In the genomic region with DNA sequence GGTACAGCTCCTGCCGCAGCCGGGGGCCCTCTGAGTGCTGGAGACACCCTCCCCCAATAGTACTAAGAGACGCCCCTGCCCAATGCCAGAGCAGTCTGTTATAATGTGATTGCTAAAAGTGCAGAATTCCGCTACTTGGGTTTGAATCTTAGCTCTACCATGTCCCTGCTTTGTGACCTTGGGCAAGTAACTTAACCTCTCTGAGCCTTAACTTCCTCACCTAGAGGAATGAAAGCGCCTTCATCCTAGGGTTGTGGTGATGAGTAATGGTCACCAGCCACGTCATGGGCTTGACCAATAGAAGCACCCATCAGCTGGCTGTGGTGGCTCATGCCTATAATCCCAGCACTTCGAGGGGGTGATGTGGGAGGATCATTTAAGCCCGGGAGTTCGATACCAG, we compare ENCODE assay signal across 27 cellular contexts.
"Had no signal": no experiment of that assay in that cellular context is flagged by ENCODE, and none has a peak within 500 bp of the region (broad histone marks: within the 10 kb centered on the region; RNA-seq: fewer than 3 reads in every experiment).

No MANE protein-coding gene starts in this region.

- H3K4me1 ChIP-seq: pancreas, psoas muscle had no signal

- DNase-seq: activated CD4-positive, alpha-beta T cell treated with anti-CD3 and anti-CD28 coated beads for 1 hour; activated CD4-positive, alpha-beta T cell treated with anti-CD3 and anti-CD28 coated beads, Interleukin-2, amount 50 U/mL, for 4 hours; activated CD8-positive, alpha-beta memory T cell treated with anti-CD3 and anti-CD28 coated beads for 24 hours; activated CD8-positive, alpha-beta memory T cell treated with anti-CD3 and anti-CD28 coated beads, Interleukin-2, amount 50 U/mL, for 4 hours; activated naive CD4-positive, alpha-beta T cell treated with Interleukin-2 at 50 U/mL for 16 hours; activated naive CD8-positive, alpha-beta T cell treated with anti-CD3 and anti-CD28 coated beads for 36 hours; activated T-cell treated with anti-CD3 and anti-CD28 coated beads, Interleukin-2, amount 50 U/mL, for 24 hours; cerebellar nuclear complex; esophagus squamous epithelium; head of caudate nucleus; hypothalamus; left ventricle myocardium inferior; pancreas; psoas muscle; stimulated activated CD4-positive, alpha-beta T cell treated with anti-CD3 and anti-CD28 coated beads, Interleukin-4, amount 100 ng/mL, for 4 hours; substantia nigra; SW 1271; T-helper 2 cell; thyroid gland; upper lobe of right lung had no signal

- H3K9me3 Mint-ChIP-seq: activated naive CD8-positive, alpha-beta T cell treated with anti-CD3 and anti-CD28 coated beads for 36 hours; activated T-cell treated with anti-CD3 and anti-CD28 coated beads, Interleukin-2, amount 50 U/mL, for 24 hours; natural killer cell treated with Interleukin-12 subunit alpha and Interleukin-12 subunit beta and Interleukin-15 and Interleukin-18, amount 100 ng/mL, for 72 hours; stimulated activated naive CD8-positive, alpha-beta T cell treated with anti-CD3 and anti-CD28 coated beads, Interleukin-15, Interleukin-2, amounts not matched to agents 100 ng/mL and 50 ng/mL, for 24 hours had no signal

- ATAC-seq: gastroesophageal sphincter; natural killer cell treated with Interleukin-12 subunit alpha and Interleukin-12 subunit beta and Interleukin-15 and Interleukin-18, amount 100 ng/mL, for 72 hours; pancreas; psoas muscle; upper lobe of right lung had no signal

- H3K27ac Mint-ChIP-seq: activated naive CD8-positive, alpha-beta T cell treated with anti-CD3 and anti-CD28 coated beads for 36 hours; activated T-cell treated with anti-CD3 and anti-CD28 coated beads, Interleukin-2, amount 50 U/mL, for 24 hours; natural killer cell treated with Interleukin-12 subunit alpha and Interleukin-12 subunit beta and Interleukin-15 and Interleukin-18, amount 100 ng/mL, for 72 hours; stimulated activated naive CD8-positive, alpha-beta T cell treated with anti-CD3 and anti-CD28 coated beads, Interleukin-15, Interleukin-2, amounts not matched to agents 100 ng/mL and 50 ng/mL, for 24 hours had no signal

- H3K27me3 Mint-ChIP-seq: activated naive CD8-positive, alpha-beta T cell treated with anti-CD3 and anti-CD28 coated beads for 36 hours; activated T-cell treated with anti-CD3 and anti-CD28 coated beads, Interleukin-2, amount 50 U/mL, for 24 hours; natural killer cell treated with Interleukin-12 subunit alpha and Interleukin-12 subunit beta and Interleukin-15 and Interleukin-18, amount 100 ng/mL, for 72 hours; stimulated activated naive CD8-positive, alpha-beta T cell treated with anti-CD3 and anti-CD28 coated beads, Interleukin-15, Interleukin-2, amounts not matched to agents 100 ng/mL and 50 ng/mL, for 24 hours had no signal

- H3K9me3 ChIP-seq: esophagus squamous epithelium, gastroesophageal sphincter, left ventricle myocardium inferior, neutrophil, pancreas, psoas muscle, right atrium auricular region, thyroid gland, upper lobe of right lung had no signal

- H3K27me3 ChIP-seq: esophagus squamous epithelium, gastroesophageal sphincter, pancreas, right atrium auricular region, thyroid gland, upper lobe of right lung had no signal

- H3K4me3 ChIP-seq: coronary artery, esophagus squamous epithelium, gastroesophageal sphincter, left ventricle myocardium inferior, pancreas, psoas muscle, right atrium auricular region, thyroid gland, upper lobe of right lung had no signal

- H3K27ac ChIP-seq: coronary artery, esophagus squamous epithelium, gastroesophageal sphincter, left ventricle myocardium inferior, neutrophil, pancreas, psoas muscle, right atrium auricular region, thyroid gland, upper lobe of right lung, VCaP had no signal

- H3K36me3 Mint-ChIP-seq: natural killer cell treated with Interleukin-12 subunit alpha and Interleukin-12 subunit beta and Interleukin-15 and Interleukin-18, amount 100 ng/mL, for 72 hours had no signal

- H3K4me3 Mint-ChIP-seq: activated naive CD8-positive, alpha-beta T cell treated with anti-CD3 and anti-CD28 coated beads for 36 hours; activated T-cell treated with anti-CD3 and anti-CD28 coated beads, Interleukin-2, amount 50 U/mL, for 24 hours; natural killer cell treated with Interleukin-12 subunit alpha and Interleukin-12 subunit beta and Interleukin-15 and Interleukin-18, amount 100 ng/mL, for 72 hours; stimulated activated naive CD8-positive, alpha-beta T cell treated with anti-CD3 and anti-CD28 coated beads, Interleukin-15, Interleukin-2, amounts not matched to agents 100 ng/mL and 50 ng/mL, for 24 hours had no signal

- H3K36me3 ChIP-seq: neutrophil, pancreas had no signal
